ENCODE assay signal across 1 cellular context in genomic region chr4:73603854-73604584, GRCh38.
A peak's percentile ranks its signal among the peaks of the same experiment; 100 is the strongest.
TF ChIP-seq lines count a peak whose summit lies in the region.

No MANE protein-coding gene starts in this region.

TF ChIP-seq in GM12878, 131 proteins besides CTCF, POLR2A, EP300 and RAD21 (continued from another document):
- TF ChIP-seq ZNF687 (IDR thresholded peaks at IDR 0.05) (peak; percentile 60; the same call in 1 of the 2 replicates), SKIL (IDR thresholded peaks at IDR 0.05; ENCODE audit: low read depth, poor library complexity, severe bottlenecking) (no peak), WRNIP1 (IDR thresholded peaks at IDR 0.05; ENCODE audit: borderline replicate concordance, low read depth, low read length) (no peak)
TF ChIP-seq in GM12878: peak in this region for 8.
